Comparison of ENCODE assay signal across 17 cellular contexts in the genomic region with DNA sequence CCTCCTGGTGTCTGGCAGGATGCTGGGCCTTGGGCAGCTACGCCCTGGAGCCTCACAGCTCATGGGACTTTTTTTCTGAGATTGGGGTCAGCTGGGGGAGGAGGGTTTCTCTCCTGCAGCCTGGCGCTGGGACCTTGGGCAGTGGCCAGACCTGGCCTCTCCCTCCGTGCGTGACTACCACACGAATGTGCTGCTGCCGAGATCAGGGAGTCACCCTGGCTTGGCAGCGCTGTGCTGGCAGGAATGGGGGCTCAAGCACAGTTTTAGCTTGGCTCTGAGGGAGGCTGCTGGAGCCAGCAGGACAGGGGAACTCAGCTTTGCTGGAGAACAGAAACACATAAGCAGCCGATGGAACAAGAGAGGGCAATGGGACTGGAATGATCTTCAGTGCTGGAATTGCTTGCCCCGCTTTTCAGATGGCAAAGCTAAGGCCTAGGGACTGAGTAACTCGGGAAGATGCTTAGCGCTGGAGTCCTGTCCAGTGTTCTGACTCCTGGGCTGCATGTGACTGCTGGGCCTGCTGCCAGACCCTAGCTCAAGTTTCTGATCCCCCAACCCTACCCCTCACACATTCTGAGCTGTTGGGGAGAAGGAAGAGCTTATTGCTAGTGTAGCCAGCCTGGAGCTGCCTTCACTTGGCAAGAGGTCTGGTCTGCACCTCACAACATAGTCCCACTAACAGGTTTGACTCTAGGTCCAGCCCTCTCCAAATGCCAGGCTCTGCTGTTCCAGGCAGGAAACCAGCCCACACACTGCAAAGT.
DNase-seq lines count a peak whose midpoint lies in the region; ATAC-seq and TF ChIP-seq lines count a peak whose summit lies in the region.
"Had no signal": no experiment of that assay in that cellular context is flagged by ENCODE, and none has a peak within 500 bp of the region (broad histone marks: within the 10 kb centered on the region; RNA-seq: fewer than 3 reads in every experiment).

No MANE protein-coding gene starts in this region.

- in situ Hi-C loops in HAP-1 (cut with MboI; ENCODE audit: low sequenced_read_pairs): no loop called here

- H3K4me3 ChIP-seq in psoas muscle: no peak overlapping the region
- no peak overlapping the region for H3K4me3 ChIP-seq in HAP-1
- H3K4me3 ChIP-seq: colonic mucosa, SK-N-MC, upper lobe of left lung had no signal

- H3K9me3 ChIP-seq in psoas muscle: no peaks in the 10 kb centered on the region
- no peaks in the 10 kb centered on the region for H3K9me3 ChIP-seq in HAP-1
- H3K9me3 ChIP-seq: colonic mucosa, upper lobe of left lung had no signal

- H3K4me1 ChIP-seq in psoas muscle: peaks cover 22% of the 10 kb centered on the region
- H3K4me1 ChIP-seq in HAP-1: no peaks in the 10 kb centered on the region
- H3K4me1 ChIP-seq: colonic mucosa had no signal

- intact Hi-C loops in psoas muscle (cut with DNase I): no loop called here

- no peak overlapping the region for H3K27ac ChIP-seq in psoas muscle
- H3K27ac ChIP-seq: colonic mucosa, SK-N-MC, upper lobe of left lung had no signal

- H3K36me3 ChIP-seq in psoas muscle (ENCODE audit: insufficient read depth in 1 of 2, low read depth in 1 of 2) (no peaks in the 10 kb centered on the region), HAP-1 (replicated peaks) (no peaks in the 10 kb centered on the region)
- H3K36me3 ChIP-seq: colonic mucosa, upper lobe of left lung had no signal

- H3K27me3 ChIP-seq in psoas muscle (ENCODE audit: insufficient read depth in 3 of 3, low read length in 2 of 3) (no peaks in the 10 kb centered on the region), HAP-1 (ENCODE audit: low read depth) (no peaks in the 10 kb centered on the region)
- H3K27me3 ChIP-seq: colonic mucosa, upper lobe of left lung had no signal

- WGBS in psoas muscle, 3 donors: 21 to 39% (median 26%) methylated on average over 11 of the region's 11 CpGs

- ATAC-seq in SK-N-SH treated with all-trans-retinoic acid at 6 μM for 48 hours (peak; percentile 62), psoas muscle (peak in 3 of 4 donors; percentile 53 to 79 (median 76)), HG02973 (IDR thresholded peaks at IDR 0.05; ENCODE audit: unreplicated experiment) (no peak), GM18909 (IDR thresholded peaks at IDR 0.05; ENCODE audit: poor library complexity, unreplicated experiment) (no peak), GM18907 (IDR thresholded peaks at IDR 0.05; ENCODE audit: unreplicated experiment) (no peak)
- ATAC-seq: activated CD8-positive, alpha-beta T cell treated with anti-CD3 and anti-CD28 coated beads, Interleukin-2, amount 10 ng/mL, durations not matched to agents 7 days and 5 days; HepG2 had no signal

- TF ChIP-seq CTCF in psoas muscle (IDR thresholded peaks at IDR 0.05): no peak

- DNase-seq in EH (ENCODE audit: low read depth) (peak; percentile 73), foreskin melanocyte (peak; percentile 28), psoas muscle (peak; percentile 42 to 61), HAP-1 (ENCODE audit: low spot score in 2 of 2) (no peak)
- DNase-seq: activated CD8-positive, alpha-beta T cell treated with anti-CD3 and anti-CD28 coated beads, Interleukin-2, amount 10 ng/mL, durations not matched to agents 7 days and 5 days; AML-193; amniotic stem cell; colonic mucosa; NCI-H1048; stimulated activated CD4-positive, alpha-beta T cell treated with anti-CD3 and anti-CD28 coated beads, Interleukin-4, amount 100 ng/mL, for 24 hours had no signal

TF ChIP-seq in SK-N-SH treated with all-trans-retinoic acid at 6 μM for 48 hours, 23 proteins besides CTCF, POLR2A, EP300 and RAD21:
- TF ChIP-seq OSR1 (CRISPR knock-in tag; IDR thresholded peaks at IDR 0.05) (no peak), BACH2 (CRISPR knock-in tag; IDR thresholded peaks at IDR 0.05; ENCODE audit: borderline replicate concordance) (no peak), TCF4 (CRISPR knock-in tag; IDR thresholded peaks at IDR 0.05; ENCODE audit: borderline replicate concordance) (no peak), SNAI2 (CRISPR knock-in tag; IDR thresholded peaks at IDR 0.05) (no peak), ISL1 (CRISPR knock-in tag; IDR thresholded peaks at IDR 0.05) (no peak), ZFP30 (CRISPR knock-in tag; IDR thresholded peaks at IDR 0.05) (no peak), ZFP3 (CRISPR knock-in tag; IDR thresholded peaks at IDR 0.05) (no peak), PPARA (CRISPR knock-in tag; IDR thresholded peaks at IDR 0.05; ENCODE audit: borderline replicate concordance) (no peak), ESRRG (CRISPR knock-in tag; IDR thresholded peaks at IDR 0.05) (no peak), RARB (CRISPR knock-in tag; IDR thresholded peaks at IDR 0.05) (no peak), TOX (CRISPR knock-in tag; IDR thresholded peaks at IDR 0.05; ENCODE audit: borderline replicate concordance) (no peak)
- TF ChIP-seq, protein P1, sequence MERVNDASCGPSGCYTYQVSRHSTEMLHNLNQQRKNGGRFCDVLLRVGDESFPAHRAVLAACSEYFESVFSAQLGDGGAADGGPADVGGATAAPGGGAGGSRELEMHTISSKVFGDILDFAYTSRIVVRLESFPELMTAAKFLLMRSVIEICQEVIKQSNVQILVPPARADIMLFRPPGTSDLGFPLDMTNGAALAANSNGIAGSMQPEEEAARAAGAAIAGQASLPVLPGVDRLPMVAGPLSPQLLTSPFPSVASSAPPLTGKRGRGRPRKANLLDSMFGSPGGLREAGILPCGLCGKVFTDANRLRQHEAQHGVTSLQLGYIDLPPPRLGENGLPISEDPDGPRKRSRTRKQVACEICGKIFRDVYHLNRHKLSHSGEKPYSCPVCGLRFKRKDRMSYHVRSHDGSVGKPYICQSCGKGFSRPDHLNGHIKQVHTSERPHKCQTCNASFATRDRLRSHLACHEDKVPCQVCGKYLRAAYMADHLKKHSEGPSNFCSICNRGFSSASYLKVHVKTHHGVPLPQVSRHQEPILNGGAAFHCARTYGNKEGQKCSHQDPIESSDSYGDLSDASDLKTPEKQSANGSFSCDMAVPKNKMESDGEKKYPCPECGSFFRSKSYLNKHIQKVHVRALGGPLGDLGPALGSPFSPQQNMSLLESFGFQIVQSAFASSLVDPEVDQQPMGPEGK (CRISPR knock-in tag; IDR thresholded peaks at IDR 0.05; ENCODE audit: borderline replicate concordance): no peak
- TF ChIP-seq, protein P2, sequence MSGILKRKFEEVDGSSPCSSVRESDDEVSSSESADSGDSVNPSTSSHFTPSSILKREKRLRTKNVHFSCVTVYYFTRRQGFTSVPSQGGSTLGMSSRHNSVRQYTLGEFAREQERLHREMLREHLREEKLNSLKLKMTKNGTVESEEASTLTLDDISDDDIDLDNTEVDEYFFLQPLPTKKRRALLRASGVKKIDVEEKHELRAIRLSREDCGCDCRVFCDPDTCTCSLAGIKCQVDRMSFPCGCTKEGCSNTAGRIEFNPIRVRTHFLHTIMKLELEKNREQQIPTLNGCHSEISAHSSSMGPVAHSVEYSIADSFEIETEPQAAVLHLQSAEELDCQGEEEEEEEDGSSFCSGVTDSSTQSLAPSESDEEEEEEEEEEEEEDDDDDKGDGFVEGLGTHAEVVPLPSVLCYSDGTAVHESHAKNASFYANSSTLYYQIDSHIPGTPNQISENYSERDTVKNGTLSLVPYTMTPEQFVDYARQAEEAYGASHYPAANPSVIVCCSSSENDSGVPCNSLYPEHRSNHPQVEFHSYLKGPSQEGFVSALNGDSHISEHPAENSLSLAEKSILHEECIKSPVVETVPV (CRISPR knock-in tag; IDR thresholded peaks at IDR 0.05): no peak
- TF ChIP-seq, protein P3, sequence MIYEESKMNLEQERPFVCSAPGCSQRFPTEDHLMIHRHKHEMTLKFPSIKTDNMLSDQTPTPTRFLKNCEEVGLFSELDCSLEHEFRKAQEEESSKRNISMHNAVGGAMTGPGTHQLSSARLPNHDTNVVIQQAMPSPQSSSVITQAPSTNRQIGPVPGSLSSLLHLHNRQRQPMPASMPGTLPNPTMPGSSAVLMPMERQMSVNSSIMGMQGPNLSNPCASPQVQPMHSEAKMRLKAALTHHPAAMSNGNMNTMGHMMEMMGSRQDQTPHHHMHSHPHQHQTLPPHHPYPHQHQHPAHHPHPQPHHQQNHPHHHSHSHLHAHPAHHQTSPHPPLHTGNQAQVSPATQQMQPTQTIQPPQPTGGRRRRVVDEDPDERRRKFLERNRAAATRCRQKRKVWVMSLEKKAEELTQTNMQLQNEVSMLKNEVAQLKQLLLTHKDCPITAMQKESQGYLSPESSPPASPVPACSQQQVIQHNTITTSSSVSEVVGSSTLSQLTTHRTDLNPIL (CRISPR knock-in tag; IDR thresholded peaks at IDR 0.05; ENCODE audit: low read depth): no peak
TF ChIP-seq in SK-N-SH treated with all-trans-retinoic acid at 6 μM for 48 hours: peak in this region for 0.

Comparison
In these comparisons a context has a peak if more than half of its experiments do, and no peak if none do; other contexts are left out.
1. DNase-seq: peak in EH (single experiment), foreskin melanocyte (single experiment) and psoas muscle (2 of 2); none in HAP-1 (0 of 2).
2. ATAC-seq: peak in SK-N-SH treated with all-trans-retinoic acid at 6 μM for 48 hours (single experiment) and psoas muscle (3 of 4); none in HG02973 (single experiment), GM18909 (single experiment) and GM18907 (single experiment).